ENCODE assay signal across 1 cellular context in the genomic region with DNA sequence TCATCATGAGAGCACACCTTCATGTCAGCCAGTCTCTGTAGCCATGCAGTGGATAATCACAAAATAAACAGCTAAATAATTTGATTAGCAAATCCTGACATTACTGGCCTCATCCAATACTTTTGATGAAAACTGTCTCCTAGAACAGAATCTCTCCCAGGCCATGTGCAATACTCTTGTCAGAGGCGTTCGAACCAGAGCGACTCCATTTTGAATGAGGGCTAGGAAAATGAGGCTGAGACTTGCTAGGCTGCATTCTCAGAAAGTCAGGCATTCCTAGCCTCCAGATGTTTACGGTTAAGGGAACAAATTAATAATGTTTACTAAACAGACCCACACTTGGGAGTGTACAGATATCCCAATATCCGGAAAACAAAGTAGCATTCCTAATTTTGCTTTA.
TF ChIP-seq lines count a peak whose summit lies in the region.

No MANE protein-coding gene starts in this region.

TF ChIP-seq in GM12878, 131 proteins besides CTCF, POLR2A, EP300 and RAD21 (continues in another document):
- TF ChIP-seq NRF1 (conservative IDR thresholded peaks at IDR 0.05; ENCODE audit: low read depth, low read length): no peak
- no peak for TF ChIP-seq GATAD2B (conservative IDR thresholded peaks at IDR 0.05; ENCODE audit: low read depth)
- no peak for TF ChIP-seq SMC3 (IDR thresholded peaks at IDR 0.05; ENCODE audit: borderline replicate concordance, low read length)
- TF ChIP-seq EGR1 (IDR thresholded peaks at IDR 0.05; ENCODE audit: borderline replicate concordance in 1 of 2, low read depth in 2 of 2, low read length in 2 of 2): no peak
- TF ChIP-seq SMAD1 (IDR thresholded peaks at IDR 0.05; ENCODE audit: low read depth, partially characterized antibody): no peak
- TF ChIP-seq, protein P1, sequence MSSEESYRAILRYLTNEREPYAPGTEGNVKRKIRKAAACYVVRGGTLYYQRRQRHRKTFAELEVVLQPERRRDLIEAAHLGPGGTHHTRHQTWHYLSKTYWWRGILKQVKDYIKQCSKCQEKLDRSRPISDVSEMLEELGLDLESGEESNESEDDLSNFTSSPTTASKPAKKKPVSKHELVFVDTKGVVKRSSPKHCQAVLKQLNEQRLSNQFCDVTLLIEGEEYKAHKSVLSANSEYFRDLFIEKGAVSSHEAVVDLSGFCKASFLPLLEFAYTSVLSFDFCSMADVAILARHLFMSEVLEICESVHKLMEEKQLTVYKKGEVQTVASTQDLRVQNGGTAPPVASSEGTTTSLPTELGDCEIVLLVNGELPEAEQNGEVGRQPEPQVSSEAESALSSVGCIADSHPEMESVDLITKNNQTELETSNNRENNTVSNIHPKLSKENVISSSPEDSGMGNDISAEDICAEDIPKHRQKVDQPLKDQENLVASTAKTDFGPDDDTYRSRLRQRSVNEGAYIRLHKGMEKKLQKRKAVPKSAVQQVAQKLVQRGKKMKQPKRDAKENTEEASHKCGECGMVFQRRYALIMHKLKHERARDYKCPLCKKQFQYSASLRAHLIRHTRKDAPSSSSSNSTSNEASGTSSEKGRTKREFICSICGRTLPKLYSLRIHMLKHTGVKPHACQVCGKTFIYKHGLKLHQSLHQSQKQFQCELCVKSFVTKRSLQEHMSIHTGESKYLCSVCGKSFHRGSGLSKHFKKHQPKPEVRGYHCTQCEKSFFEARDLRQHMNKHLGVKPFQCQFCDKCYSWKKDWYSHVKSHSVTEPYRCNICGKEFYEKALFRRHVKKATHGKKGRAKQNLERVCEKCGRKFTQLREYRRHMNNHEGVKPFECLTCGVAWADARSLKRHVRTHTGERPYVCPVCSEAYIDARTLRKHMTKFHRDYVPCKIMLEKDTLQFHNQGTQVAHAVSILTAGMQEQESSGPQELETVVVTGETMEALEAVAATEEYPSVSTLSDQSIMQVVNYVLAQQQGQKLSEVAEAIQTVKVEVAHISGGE (CRISPR knock-in tag; IDR thresholded peaks at IDR 0.05): 0 out of 2 replicates have a peak, but pooled peaks have one; percentile 13
- TF ChIP-seq POU2F2 (IDR thresholded peaks at IDR 0.05; ENCODE audit: borderline replicate concordance, low read depth, low read length): no peak
- TF ChIP-seq SREBF2 (IDR thresholded peaks at IDR 0.05; ENCODE audit: low read length): no peak
- TF ChIP-seq ETV6 (conservative IDR thresholded peaks at IDR 0.05 in 1 of 2, IDR thresholded peaks at IDR 0.05 in 1 of 2; ENCODE audit: borderline replicate concordance in 1 of 2, low read depth in 1 of 2): no peak
- TF ChIP-seq ZNF217 (IDR thresholded peaks at IDR 0.05): no peak
- no peak for TF ChIP-seq TARDBP (IDR thresholded peaks at IDR 0.05; ENCODE audit: borderline replicate concordance)
- no peak for TF ChIP-seq KAT2A (conservative IDR thresholded peaks at IDR 0.05; ENCODE audit: control insufficient read depth, low read depth, low read length)
- TF ChIP-seq, protein P2, sequence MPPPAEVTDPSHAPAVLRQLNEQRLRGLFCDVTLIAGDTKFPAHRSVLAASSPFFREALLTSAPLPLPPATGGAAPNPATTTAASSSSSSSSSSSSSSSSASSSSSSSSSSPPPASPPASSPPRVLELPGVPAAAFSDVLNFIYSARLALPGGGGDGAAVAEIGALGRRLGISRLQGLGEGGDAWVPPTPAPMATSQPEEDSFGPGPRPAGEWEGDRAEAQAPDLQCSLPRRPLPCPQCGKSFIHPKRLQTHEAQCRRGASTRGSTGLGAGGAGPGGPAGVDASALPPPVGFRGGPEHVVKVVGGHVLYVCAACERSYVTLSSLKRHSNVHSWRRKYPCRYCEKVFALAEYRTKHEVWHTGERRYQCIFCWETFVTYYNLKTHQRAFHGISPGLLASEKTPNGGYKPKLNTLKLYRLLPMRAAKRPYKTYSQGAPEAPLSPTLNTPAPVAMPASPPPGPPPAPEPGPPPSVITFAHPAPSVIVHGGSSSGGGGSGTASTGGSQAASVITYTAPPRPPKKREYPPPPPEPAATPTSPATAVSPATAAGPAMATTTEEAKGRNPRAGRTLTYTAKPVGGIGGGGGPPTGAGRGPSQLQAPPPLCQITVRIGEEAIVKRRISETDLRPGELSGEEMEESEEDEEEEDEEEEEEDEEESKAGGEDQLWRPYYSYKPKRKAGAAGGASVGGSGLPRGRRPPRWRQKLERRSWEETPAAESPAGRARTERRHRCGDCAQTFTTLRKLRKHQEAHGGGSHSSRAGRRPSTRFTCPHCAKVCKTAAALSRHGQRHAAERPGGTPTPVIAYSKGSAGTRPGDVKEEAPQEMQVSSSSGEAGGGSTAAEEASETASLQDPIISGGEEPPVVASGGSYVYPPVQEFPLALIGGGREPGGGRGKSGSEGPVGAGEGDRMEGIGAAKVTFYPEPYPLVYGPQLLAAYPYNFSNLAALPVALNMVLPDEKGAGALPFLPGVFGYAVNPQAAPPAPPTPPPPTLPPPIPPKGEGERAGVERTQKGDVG (CRISPR knock-in tag; IDR thresholded peaks at IDR 0.05): 0 out of 2 replicates have a peak, but pooled peaks have one; percentile 59
- no peak for TF ChIP-seq PAX8 (IDR thresholded peaks at IDR 0.05)
- TF ChIP-seq RAD51 (IDR thresholded peaks at IDR 0.05): no peak
- no peak for TF ChIP-seq DPF2 (IDR thresholded peaks at IDR 0.05)
- TF ChIP-seq MEF2A (IDR thresholded peaks at IDR 0.05; ENCODE audit: insufficient read depth, low read depth, low read length): no peak
- TF ChIP-seq MTA3 (IDR thresholded peaks at IDR 0.05; ENCODE audit: borderline replicate concordance, low read length): no peak
- TF ChIP-seq NBN (IDR thresholded peaks at IDR 0.05): no peak
- TF ChIP-seq, protein P3, sequence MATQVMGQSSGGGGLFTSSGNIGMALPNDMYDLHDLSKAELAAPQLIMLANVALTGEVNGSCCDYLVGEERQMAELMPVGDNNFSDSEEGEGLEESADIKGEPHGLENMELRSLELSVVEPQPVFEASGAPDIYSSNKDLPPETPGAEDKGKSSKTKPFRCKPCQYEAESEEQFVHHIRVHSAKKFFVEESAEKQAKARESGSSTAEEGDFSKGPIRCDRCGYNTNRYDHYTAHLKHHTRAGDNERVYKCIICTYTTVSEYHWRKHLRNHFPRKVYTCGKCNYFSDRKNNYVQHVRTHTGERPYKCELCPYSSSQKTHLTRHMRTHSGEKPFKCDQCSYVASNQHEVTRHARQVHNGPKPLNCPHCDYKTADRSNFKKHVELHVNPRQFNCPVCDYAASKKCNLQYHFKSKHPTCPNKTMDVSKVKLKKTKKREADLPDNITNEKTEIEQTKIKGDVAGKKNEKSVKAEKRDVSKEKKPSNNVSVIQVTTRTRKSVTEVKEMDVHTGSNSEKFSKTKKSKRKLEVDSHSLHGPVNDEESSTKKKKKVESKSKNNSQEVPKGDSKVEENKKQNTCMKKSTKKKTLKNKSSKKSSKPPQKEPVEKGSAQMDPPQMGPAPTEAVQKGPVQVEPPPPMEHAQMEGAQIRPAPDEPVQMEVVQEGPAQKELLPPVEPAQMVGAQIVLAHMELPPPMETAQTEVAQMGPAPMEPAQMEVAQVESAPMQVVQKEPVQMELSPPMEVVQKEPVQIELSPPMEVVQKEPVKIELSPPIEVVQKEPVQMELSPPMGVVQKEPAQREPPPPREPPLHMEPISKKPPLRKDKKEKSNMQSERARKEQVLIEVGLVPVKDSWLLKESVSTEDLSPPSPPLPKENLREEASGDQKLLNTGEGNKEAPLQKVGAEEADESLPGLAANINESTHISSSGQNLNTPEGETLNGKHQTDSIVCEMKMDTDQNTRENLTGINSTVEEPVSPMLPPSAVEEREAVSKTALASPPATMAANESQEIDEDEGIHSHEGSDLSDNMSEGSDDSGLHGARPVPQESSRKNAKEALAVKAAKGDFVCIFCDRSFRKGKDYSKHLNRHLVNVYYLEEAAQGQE (IDR thresholded peaks at IDR 0.05; ENCODE audit: low read depth, low read length): no peak
- no peak for TF ChIP-seq IKZF1 (conservative IDR thresholded peaks at IDR 0.05)
- no peak for TF ChIP-seq SMAD5 (IDR thresholded peaks at IDR 0.05; ENCODE audit: low read depth)
- TF ChIP-seq ESRRA (IDR thresholded peaks at IDR 0.05; ENCODE audit: low read length): no peak
- no peak for TF ChIP-seq FOXK2 (IDR thresholded peaks at IDR 0.05)
- TF ChIP-seq RELA (IDR thresholded peaks at IDR 0.05; ENCODE audit: borderline replicate concordance, partially characterized antibody): no peak
- TF ChIP-seq BCL11A (IDR thresholded peaks at IDR 0.05; ENCODE audit: low read depth, low read length): no peak
- TF ChIP-seq MYC (IDR thresholded peaks at IDR 0.05; ENCODE audit: insufficient read depth, insufficient read length, insufficient replicate concordance, low read length, severe bottlenecking): no peak
- TF ChIP-seq NFXL1 (IDR thresholded peaks at IDR 0.05; ENCODE audit: borderline replicate concordance): no peak
- TF ChIP-seq, protein P4, sequence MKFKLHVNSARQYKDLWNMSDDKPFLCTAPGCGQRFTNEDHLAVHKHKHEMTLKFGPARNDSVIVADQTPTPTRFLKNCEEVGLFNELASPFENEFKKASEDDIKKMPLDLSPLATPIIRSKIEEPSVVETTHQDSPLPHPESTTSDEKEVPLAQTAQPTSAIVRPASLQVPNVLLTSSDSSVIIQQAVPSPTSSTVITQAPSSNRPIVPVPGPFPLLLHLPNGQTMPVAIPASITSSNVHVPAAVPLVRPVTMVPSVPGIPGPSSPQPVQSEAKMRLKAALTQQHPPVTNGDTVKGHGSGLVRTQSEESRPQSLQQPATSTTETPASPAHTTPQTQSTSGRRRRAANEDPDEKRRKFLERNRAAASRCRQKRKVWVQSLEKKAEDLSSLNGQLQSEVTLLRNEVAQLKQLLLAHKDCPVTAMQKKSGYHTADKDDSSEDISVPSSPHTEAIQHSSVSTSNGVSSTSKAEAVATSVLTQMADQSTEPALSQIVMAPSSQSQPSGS (IDR thresholded peaks at IDR 0.05; ENCODE audit: low read length): no peak
- TF ChIP-seq, protein P5, sequence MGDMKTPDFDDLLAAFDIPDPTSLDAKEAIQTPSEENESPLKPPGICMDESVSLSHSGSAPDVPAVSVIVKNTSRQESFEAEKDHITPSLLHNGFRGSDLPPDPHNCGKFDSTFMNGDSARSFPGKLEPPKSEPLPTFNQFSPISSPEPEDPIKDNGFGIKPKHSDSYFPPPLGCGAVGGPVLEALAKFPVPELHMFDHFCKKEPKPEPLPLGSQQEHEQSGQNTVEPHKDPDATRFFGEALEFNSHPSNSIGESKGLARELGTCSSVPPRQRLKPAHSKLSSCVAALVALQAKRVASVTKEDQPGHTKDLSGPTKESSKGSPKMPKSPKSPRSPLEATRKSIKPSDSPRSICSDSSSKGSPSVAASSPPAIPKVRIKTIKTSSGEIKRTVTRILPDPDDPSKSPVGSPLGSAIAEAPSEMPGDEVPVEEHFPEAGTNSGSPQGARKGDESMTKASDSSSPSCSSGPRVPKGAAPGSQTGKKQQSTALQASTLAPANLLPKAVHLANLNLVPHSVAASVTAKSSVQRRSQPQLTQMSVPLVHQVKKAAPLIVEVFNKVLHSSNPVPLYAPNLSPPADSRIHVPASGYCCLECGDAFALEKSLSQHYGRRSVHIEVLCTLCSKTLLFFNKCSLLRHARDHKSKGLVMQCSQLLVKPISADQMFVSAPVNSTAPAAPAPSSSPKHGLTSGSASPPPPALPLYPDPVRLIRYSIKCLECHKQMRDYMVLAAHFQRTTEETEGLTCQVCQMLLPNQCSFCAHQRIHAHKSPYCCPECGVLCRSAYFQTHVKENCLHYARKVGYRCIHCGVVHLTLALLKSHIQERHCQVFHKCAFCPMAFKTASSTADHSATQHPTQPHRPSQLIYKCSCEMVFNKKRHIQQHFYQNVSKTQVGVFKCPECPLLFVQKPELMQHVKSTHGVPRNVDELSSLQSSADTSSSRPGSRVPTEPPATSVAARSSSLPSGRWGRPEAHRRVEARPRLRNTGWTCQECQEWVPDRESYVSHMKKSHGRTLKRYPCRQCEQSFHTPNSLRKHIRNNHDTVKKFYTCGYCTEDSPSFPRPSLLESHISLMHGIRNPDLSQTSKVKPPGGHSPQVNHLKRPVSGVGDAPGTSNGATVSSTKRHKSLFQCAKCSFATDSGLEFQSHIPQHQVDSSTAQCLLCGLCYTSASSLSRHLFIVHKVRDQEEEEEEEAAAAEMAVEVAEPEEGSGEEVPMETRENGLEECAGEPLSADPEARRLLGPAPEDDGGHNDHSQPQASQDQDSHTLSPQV (IDR thresholded peaks at IDR 0.05): peak; percentile 93
- TF ChIP-seq, protein P6, sequence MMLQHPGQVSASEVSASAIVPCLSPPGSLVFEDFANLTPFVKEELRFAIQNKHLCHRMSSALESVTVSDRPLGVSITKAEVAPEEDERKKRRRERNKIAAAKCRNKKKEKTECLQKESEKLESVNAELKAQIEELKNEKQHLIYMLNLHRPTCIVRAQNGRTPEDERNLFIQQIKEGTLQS (IDR thresholded peaks at IDR 0.05; ENCODE audit: borderline replicate concordance, extremely low read depth, low read depth, low read length): no peak
- TF ChIP-seq, protein P7, sequence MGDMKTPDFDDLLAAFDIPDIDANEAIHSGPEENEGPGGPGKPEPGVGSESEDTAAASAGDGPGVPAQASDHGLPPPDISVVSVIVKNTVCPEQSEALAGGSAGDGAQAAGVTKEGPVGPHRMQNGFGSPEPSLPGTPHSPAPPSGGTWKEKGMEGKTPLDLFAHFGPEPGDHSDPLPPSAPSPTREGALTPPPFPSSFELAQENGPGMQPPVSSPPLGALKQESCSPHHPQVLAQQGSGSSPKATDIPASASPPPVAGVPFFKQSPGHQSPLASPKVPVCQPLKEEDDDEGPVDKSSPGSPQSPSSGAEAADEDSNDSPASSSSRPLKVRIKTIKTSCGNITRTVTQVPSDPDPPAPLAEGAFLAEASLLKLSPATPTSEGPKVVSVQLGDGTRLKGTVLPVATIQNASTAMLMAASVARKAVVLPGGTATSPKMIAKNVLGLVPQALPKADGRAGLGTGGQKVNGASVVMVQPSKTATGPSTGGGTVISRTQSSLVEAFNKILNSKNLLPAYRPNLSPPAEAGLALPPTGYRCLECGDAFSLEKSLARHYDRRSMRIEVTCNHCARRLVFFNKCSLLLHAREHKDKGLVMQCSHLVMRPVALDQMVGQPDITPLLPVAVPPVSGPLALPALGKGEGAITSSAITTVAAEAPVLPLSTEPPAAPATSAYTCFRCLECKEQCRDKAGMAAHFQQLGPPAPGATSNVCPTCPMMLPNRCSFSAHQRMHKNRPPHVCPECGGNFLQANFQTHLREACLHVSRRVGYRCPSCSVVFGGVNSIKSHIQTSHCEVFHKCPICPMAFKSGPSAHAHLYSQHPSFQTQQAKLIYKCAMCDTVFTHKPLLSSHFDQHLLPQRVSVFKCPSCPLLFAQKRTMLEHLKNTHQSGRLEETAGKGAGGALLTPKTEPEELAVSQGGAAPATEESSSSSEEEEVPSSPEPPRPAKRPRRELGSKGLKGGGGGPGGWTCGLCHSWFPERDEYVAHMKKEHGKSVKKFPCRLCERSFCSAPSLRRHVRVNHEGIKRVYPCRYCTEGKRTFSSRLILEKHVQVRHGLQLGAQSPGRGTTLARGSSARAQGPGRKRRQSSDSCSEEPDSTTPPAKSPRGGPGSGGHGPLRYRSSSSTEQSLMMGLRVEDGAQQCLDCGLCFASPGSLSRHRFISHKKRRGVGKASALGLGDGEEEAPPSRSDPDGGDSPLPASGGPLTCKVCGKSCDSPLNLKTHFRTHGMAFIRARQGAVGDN (IDR thresholded peaks at IDR 0.05): peak; percentile 91
- TF ChIP-seq, protein P8, sequence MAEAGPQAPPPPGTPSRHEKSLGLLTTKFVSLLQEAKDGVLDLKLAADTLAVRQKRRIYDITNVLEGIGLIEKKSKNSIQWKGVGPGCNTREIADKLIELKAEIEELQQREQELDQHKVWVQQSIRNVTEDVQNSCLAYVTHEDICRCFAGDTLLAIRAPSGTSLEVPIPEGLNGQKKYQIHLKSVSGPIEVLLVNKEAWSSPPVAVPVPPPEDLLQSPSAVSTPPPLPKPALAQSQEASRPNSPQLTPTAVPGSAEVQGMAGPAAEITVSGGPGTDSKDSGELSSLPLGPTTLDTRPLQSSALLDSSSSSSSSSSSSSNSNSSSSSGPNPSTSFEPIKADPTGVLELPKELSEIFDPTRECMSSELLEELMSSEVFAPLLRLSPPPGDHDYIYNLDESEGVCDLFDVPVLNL (IDR thresholded peaks at IDR 0.05; ENCODE audit: low read depth, low read length): no peak
- TF ChIP-seq KDM1A (IDR thresholded peaks at IDR 0.05; ENCODE audit: borderline replicate concordance): no peak
- TF ChIP-seq YY1 (IDR thresholded peaks at IDR 0.05; ENCODE audit: low read depth, low read length): peak; percentile 24; the same call in 1 of the 2 replicates
- no peak for TF ChIP-seq RFX5 (IDR thresholded peaks at IDR 0.05; ENCODE audit: low read depth, low read length)
